ENCODE assay signal across 13 cellular contexts in the genomic region with DNA sequence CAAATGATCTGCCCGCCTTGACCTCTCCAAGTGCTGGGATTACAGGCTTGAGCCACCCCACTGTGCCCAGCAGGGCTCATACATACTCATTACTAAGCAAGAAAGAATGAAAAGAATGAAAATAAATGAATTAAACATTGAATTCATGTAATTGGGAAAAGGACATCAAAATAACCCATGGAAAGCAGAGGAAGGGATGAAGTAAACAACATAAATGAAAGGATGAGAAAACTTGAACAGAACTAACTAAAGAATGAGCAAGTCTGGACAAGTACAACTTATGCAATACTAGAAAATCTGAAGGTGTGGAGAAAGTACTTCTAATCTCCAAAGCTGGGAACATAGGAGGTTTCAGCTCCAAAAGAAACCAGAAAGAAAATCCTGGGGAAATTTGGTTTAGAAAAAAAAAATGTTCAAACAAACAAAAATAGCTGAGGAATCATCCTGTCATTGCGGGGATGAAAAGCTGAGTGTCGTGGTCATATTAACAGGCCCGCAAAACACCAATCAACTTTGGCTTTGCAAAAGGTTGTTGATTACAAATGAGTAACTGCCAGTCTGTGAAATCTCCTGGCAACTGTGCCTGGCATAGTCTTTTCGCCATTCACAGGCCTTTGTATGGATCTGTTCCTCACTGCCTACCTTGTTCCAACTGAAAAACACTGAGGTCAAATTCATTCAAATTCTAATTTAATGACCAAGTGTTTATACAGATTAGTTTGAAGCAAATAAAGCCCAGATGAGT. TPM values are rescaled to one million over a fixed set of nuclear protein-coding genes. Genes with fewer than 3 reads are reported as not detected.
A peak's percentile ranks its signal among the peaks of the same experiment; 100 is the strongest.
DNase-seq lines count a peak whose midpoint lies in the region; ATAC-seq, FAIRE-seq and TF ChIP-seq lines count a peak whose summit lies in the region.
"Had no signal": no experiment of that assay in that cellular context is flagged by ENCODE, and none has a peak within 500 bp of the region (broad histone marks: within the 10 kb centered on the region; RNA-seq: fewer than 3 reads in every experiment).

No MANE protein-coding gene starts in this region.

- H3K9ac ChIP-seq in HepG2 (ENCODE audit: insufficient read depth, low read depth, low read length) (no peak overlapping the region), keratinocyte (ENCODE audit: control insufficient read depth, extremely low read depth, insufficient read depth, low read length) (peak overlapping the region; percentile 33)
- H3K9ac ChIP-seq: KMS-11 had no signal

- DNase-seq in HepG2 (ENCODE audit: low spot score) = no peak
- DNase-seq in right lobe of liver = no peak
- no peak for DNase-seq in activated B cell treated with CpG ODN at 0.5 μM for 24 hours
- DNase-seq in keratinocyte (ENCODE audit: low read depth, low spot score) = no peak
- no peak for DNase-seq in H7
- no peak for DNase-seq in activated naive CD4-positive, alpha-beta T cell treated with anti-CD3 and anti-CD28 coated beads, Interleukin-2, amount 10 ng/mL, durations not matched to agents 7 days and 5 days
- no peak for DNase-seq in thyroid gland
- DNase-seq: glutamatergic neuron, NCI-H2081 treated with DMSO at 0.1 percent for 48 hours, OCI-M1, upper lobe of left lung had no signal

- ATAC-seq in HepG2 = no peak
- ATAC-seq in right lobe of liver = no peak
- ATAC-seq in activated B cell treated with CpG ODN at 0.5 μM for 24 hours (ENCODE audit: low read depth) = no peak
- ATAC-seq in GM18517 (IDR thresholded peaks at IDR 0.05; ENCODE audit: unreplicated experiment) = no peak

- H3K27me3 Mint-ChIP-seq in activated B cell treated with CpG ODN at 0.5 μM for 24 hours = no peaks in the 10 kb centered on the region
- H3K27me3 Mint-ChIP-seq in activated naive CD4-positive, alpha-beta T cell treated with anti-CD3 and anti-CD28 coated beads, Interleukin-2, amount 10 ng/mL, durations not matched to agents 7 days and 5 days = no peaks in the 10 kb centered on the region

- H3K27me3 ChIP-seq in HepG2 (ENCODE audit: control insufficient read depth in 1 of 2, insufficient read depth in 2 of 2, low read length in 2 of 2) (no peaks in the 10 kb centered on the region), right lobe of liver (no peaks in the 10 kb centered on the region), keratinocyte (ENCODE audit: control insufficient read depth, extremely low read depth, insufficient read depth, low read length) (no peaks in the 10 kb centered on the region), H7 (ENCODE audit: control insufficient read depth, insufficient read depth, low read length) (no peaks in the 10 kb centered on the region), thyroid gland (no peaks in the 10 kb centered on the region)
- H3K27me3 ChIP-seq: upper lobe of left lung had no signal

- TF ChIP-seq EP300 in HepG2 (IDR thresholded peaks at IDR 0.05; ENCODE audit: low read depth in 2 of 2, low read length in 2 of 2) (no peak), HepG2 (CRISPR knock-in tag; IDR thresholded peaks at IDR 0.05; ENCODE audit: borderline replicate concordance) (no peak)

- TF ChIP-seq POLR2A in HepG2 (IDR thresholded peaks at IDR 0.05; ENCODE audit: insufficient read depth in 1 of 2, low read depth in 2 of 2, low read length in 2 of 2) (no peak), right lobe of liver (IDR thresholded peaks at IDR 0.05) (no peak), thyroid gland (IDR thresholded peaks at IDR 0.05) (no peak)

- H2AFZ ChIP-seq in HepG2 (ENCODE audit: low read length) (no peak overlapping the region), keratinocyte (ENCODE audit: control insufficient read depth, low read length) (peak overlapping the region; percentile 56)

- H3K36me3 Mint-ChIP-seq in activated B cell treated with CpG ODN at 0.5 μM for 24 hours (ENCODE audit: low read depth) = peaks cover 4% of the 10 kb centered on the region
- peaks cover 10% of the 10 kb centered on the region for H3K36me3 Mint-ChIP-seq in activated naive CD4-positive, alpha-beta T cell treated with anti-CD3 and anti-CD28 coated beads, Interleukin-2, amount 10 ng/mL, durations not matched to agents 7 days and 5 days

- no TSS peak for BruUV-seq in HepG2 (replicated peaks; lab: Mats Ljungman, UMichigan)

- H3K4me2 ChIP-seq in HepG2 (ENCODE audit: low read depth, low read length) (no peak overlapping the region), keratinocyte (ENCODE audit: control insufficient read depth, extremely low read depth, insufficient read depth, low read depth, low read length) (peak overlapping the region; percentile 78)
- H3K4me2 ChIP-seq: KMS-11 had no signal

- no peak for TF ChIP-seq RAD21 in HepG2 (CRISPR knock-in tag; IDR thresholded peaks at IDR 0.05)

- H3K27ac ChIP-seq in HepG2 (ENCODE audit: extremely low read length, insufficient read depth, low read length) = no peak overlapping the region
- H3K27ac ChIP-seq in right lobe of liver = no peak overlapping the region
- peak overlapping the region; percentile 88 for H3K27ac ChIP-seq in keratinocyte (ENCODE audit: control insufficient read depth, insufficient read depth, low read length)
- H3K27ac ChIP-seq in thyroid gland = no peak overlapping the region
- H3K27ac ChIP-seq: KMS-11 had no signal

- H3K36me3 ChIP-seq in HepG2 (replicated peaks in 1 of 2; ENCODE audit: control insufficient read depth in 1 of 2, insufficient read depth in 2 of 2, low read length in 2 of 2) = no peaks in the 10 kb centered on the region
- H3K36me3 ChIP-seq in right lobe of liver = no peaks in the 10 kb centered on the region
- H3K36me3 ChIP-seq in keratinocyte (ENCODE audit: control insufficient read depth in 2 of 2, extremely low read depth in 1 of 2, insufficient read depth in 2 of 2, low read length in 2 of 2) = no peaks in the 10 kb centered on the region
- no peaks in the 10 kb centered on the region for H3K36me3 ChIP-seq in H7 (replicated peaks; ENCODE audit: control insufficient read depth, insufficient read depth, low read length)
- H3K36me3 ChIP-seq in thyroid gland = no peaks in the 10 kb centered on the region
- H3K36me3 ChIP-seq: upper lobe of left lung had no signal

- FAIRE-seq in HepG2 (lab: Jason Lieb, UNC) (peak; percentile 8), keratinocyte (lab: Jason Lieb, UNC) (peak; percentile 56)

- CTCF ChIA-PET in HepG2 (lab: Yijun Ruan, JAX; ENCODE audit: low intra/inter-chr PET ratio, low total read pairs) (no interaction called here), activated B cell treated with CpG ODN at 0.5 μM for 24 hours (lab: Charles Lee) (no interaction called here)
- CTCF ChIA-PET in activated naive CD4-positive, alpha-beta T cell treated with anti-CD3 and anti-CD28 coated beads, Interleukin-2, amount 10 ng/mL, durations not matched to agents 7 days and 5 days (lab: Charles Lee) = interaction anchor here (0.9 to 2.8 kb wide), 2 partner anchors 10 to 697 kb away, joined by 3 to 10 read pairs; no protein-coding TSS in a partner anchor

- peak overlapping the region; percentile 25 for H3K27ac Mint-ChIP-seq in activated B cell treated with CpG ODN at 0.5 μM for 24 hours
- no peak overlapping the region for H3K27ac Mint-ChIP-seq in activated naive CD4-positive, alpha-beta T cell treated with anti-CD3 and anti-CD28 coated beads, Interleukin-2, amount 10 ng/mL, durations not matched to agents 7 days and 5 days

- H3K9me3 Mint-ChIP-seq in activated B cell treated with CpG ODN at 0.5 μM for 24 hours = no peaks in the 10 kb centered on the region
- H3K9me3 Mint-ChIP-seq in activated naive CD4-positive, alpha-beta T cell treated with anti-CD3 and anti-CD28 coated beads, Interleukin-2, amount 10 ng/mL, durations not matched to agents 7 days and 5 days = no peaks in the 10 kb centered on the region

- no peak overlapping the region for H3K4me3 Mint-ChIP-seq in activated B cell treated with CpG ODN at 0.5 μM for 24 hours
- H3K4me3 Mint-ChIP-seq in activated naive CD4-positive, alpha-beta T cell treated with anti-CD3 and anti-CD28 coated beads, Interleukin-2, amount 10 ng/mL, durations not matched to agents 7 days and 5 days = no peak overlapping the region

- H3K4me3 ChIP-seq in HepG2 (replicated peaks in 1 of 3; ENCODE audit: insufficient read depth in 1 of 3, low read depth in 2 of 3, low read length in 3 of 3) = no peak overlapping the region
- H3K4me3 ChIP-seq in right lobe of liver = no peak overlapping the region
- H3K4me3 ChIP-seq in keratinocyte (ENCODE audit: control insufficient read depth in 2 of 3, extremely low read depth in 1 of 3, insufficient read depth in 2 of 3, low read depth in 1 of 3, low read length in 3 of 3) = peak overlapping the region in 1 of 3 experiments; percentile 16
- no peak overlapping the region for H3K4me3 ChIP-seq in H7 (ENCODE audit: insufficient read depth, low read depth, low read length)
- H3K4me3 ChIP-seq in thyroid gland (replicated peaks in 1 of 3) = no peak overlapping the region
- H3K4me3 ChIP-seq: upper lobe of left lung had no signal

- POLR2A ChIA-PET in HepG2 (lab: Yijun Ruan, JAX) (interaction anchor here (1.7 kb wide), 1 partner anchor 64 kb away, joined by 7 read pairs; a partner anchor contains a TSS), activated B cell treated with CpG ODN at 0.5 μM for 24 hours (lab: Charles Lee) (interaction anchor here (0.9 to 2.5 kb wide), 2 partner anchors 49 to 243 kb away, joined by 3 to 6 read pairs; a partner anchor contains a TSS)

- in situ Hi-C loops in HepG2 (cut with HindIII; ENCODE audit: extremely low pct_ligation_motif_present, low pct_unique_long_range_greater_than_20kb) = no loop called here

- no peak for TF ChIP-seq CTCF in HepG2 (CRISPR knock-in tag; IDR thresholded peaks at IDR 0.05)
- TF ChIP-seq CTCF in right lobe of liver (IDR thresholded peaks at IDR 0.05) = no peak
- no peak for TF ChIP-seq CTCF in activated B cell treated with CpG ODN at 0.5 μM for 24 hours (IDR thresholded peaks at IDR 0.05)
- no peak for TF ChIP-seq CTCF in keratinocyte (optimal IDR thresholded peaks at IDR 0.05 in 1 of 3, IDR thresholded peaks at IDR 0.05 in 1 of 3, conservative IDR thresholded peaks at IDR 0.05 in 1 of 3; ENCODE audit: extremely low read depth in 1 of 3, insufficient read depth in 2 of 3, low read length in 3 of 3)
- TF ChIP-seq CTCF in thyroid gland (IDR thresholded peaks at IDR 0.05) = no peak

- intact Hi-C loops in HepG2 (cut with micrococcal nuclease; ENCODE audit: unreplicated experiment) = loop anchor here (5.0 kb wide), 1 partner anchor 36 kb away; no protein-coding TSS in a partner anchor
- intact Hi-C loops in right lobe of liver (cut with DNase I) = loop anchor here in 1 of 2 donors (10.0 kb wide), 1 partner anchor 79 kb away; a partner anchor contains a TSS
- intact Hi-C loops in activated B cell treated with CpG ODN at 0.5 μM for 24 hours (cut with micrococcal nuclease) = loop anchor here (5.0 to 10.0 kb wide), 4 partner anchors 141 to 694 kb away; a partner anchor contains a TSS
- intact Hi-C loops in thyroid gland (cut with DNase I) = no loop called here

- H3K79me2 ChIP-seq in HepG2 (ENCODE audit: insufficient read depth, low read length) (peaks cover 21% of the 10 kb centered on the region), keratinocyte (ENCODE audit: control insufficient read depth, insufficient read depth, low read length) (peaks cover 24% of the 10 kb centered on the region)

- H3K4me1 Mint-ChIP-seq in activated B cell treated with CpG ODN at 0.5 μM for 24 hours = peaks cover 24% of the 10 kb centered on the region
- peaks cover 27% of the 10 kb centered on the region for H3K4me1 Mint-ChIP-seq in activated naive CD4-positive, alpha-beta T cell treated with anti-CD3 and anti-CD28 coated beads, Interleukin-2, amount 10 ng/mL, durations not matched to agents 7 days and 5 days

- H3K9me1 ChIP-seq in keratinocyte (ENCODE audit: control insufficient read depth, extremely low read depth, insufficient read depth, low read length) = no peaks in the 10 kb centered on the region

- H3K4me1 ChIP-seq in HepG2 (ENCODE audit: insufficient read depth, low read length) (peaks cover 19% of the 10 kb centered on the region), right lobe of liver (peaks cover 0 to 4% (median 0%) of the 10 kb centered on the region in 4 donors), keratinocyte (ENCODE audit: control insufficient read depth, extremely low read depth, insufficient read depth, low read length) (peaks cover 23% of the 10 kb centered on the region), thyroid gland (peaks cover 7 to 18% of the 10 kb centered on the region in 2 donors)

- no peaks in the 10 kb centered on the region for H3K9me3 ChIP-seq in HepG2 (ENCODE audit: low read length)
- H3K9me3 ChIP-seq in right lobe of liver = no peaks in the 10 kb centered on the region
- H3K9me3 ChIP-seq in keratinocyte (ENCODE audit: control insufficient read depth, low read depth, low read length) = no peaks in the 10 kb centered on the region
- H3K9me3 ChIP-seq in thyroid gland = no peaks in the 10 kb centered on the region
- H3K9me3 ChIP-seq: upper lobe of left lung had no signal

- H4K20me1 ChIP-seq in HepG2 (ENCODE audit: insufficient read depth, low read length) (peaks cover 12% of the 10 kb centered on the region), keratinocyte (ENCODE audit: control insufficient read depth, extremely low read depth, insufficient read depth, low read length) (no peaks in the 10 kb centered on the region)

- dilution Hi-C loops in keratinocyte (cut with MboI; ENCODE audit: extremely low pct_ligation_motif_present, low sequenced_read_pairs) = no loop called here

- whole genome bisulfite sequencing in HepG2 (ENCODE audit: low lambda C conversion rate) = 74% methylated on average over 5 of the region's 5 CpGs
- WGBS in right lobe of liver (ENCODE audit: insufficient coverage, low coverage, low lambda C conversion rate, missing lambda C conversion rate) = 39% methylated on average over 5 of the region's 5 CpGs
- WGBS in thyroid gland, 2 donors = 79 to 88% methylated on average over 5 of the region's 5 CpGs

RNA-seq across cellular contexts. Expression of a gene that starts 2.3 kb away (rescaled TPM):
- 109 and 153 TPM in 2 replicates for total RNA-seq in HepG2 (2016; rRNA removed; fragmentation: Illumina TruSeq; extraction: Trizol)
- total RNA-seq in HepG2 (2016; cell fraction: cytosol; rRNA removed; fragmentation: Illumina TruSeq; extraction: Trizol; ENCODE audit: low read depth) = 16.7 and 23.9 TPM in 2 replicates
- total RNA-seq in HepG2 (2016; cell fraction: insoluble cytoplasmic fraction; rRNA removed; fragmentation: Illumina TruSeq; extraction: Trizol) = 110 and 144 TPM in 2 replicates
- 101 and 104 TPM in 2 replicates for total RNA-seq in HepG2 (2016; cell fraction: membrane; rRNA removed; fragmentation: Illumina TruSeq; extraction: Trizol)
- total RNA-seq in HepG2 (2016; cell fraction: nucleus; rRNA removed; fragmentation: Illumina TruSeq; extraction: Trizol) = 61.8 and 62.9 TPM in 2 replicates
- polyA plus RNA-seq in HepG2 (2011; rRNA removed) = 65.1 and 76.8 TPM in 2 replicates
- 36.3 and 48.4 TPM in 2 replicates for polyA plus RNA-seq in HepG2 (2011; cell fraction: cytosol; rRNA removed)
- 25.4 and 34.0 TPM in 2 replicates for polyA plus RNA-seq in HepG2 (2011; cell fraction: nucleus; rRNA removed)
- polyA plus RNA-seq in HepG2 (2012) = 69.0 and 81.6 TPM in 2 replicates
- polyA plus RNA-seq in HepG2 (2016; cell fraction: cytosol; fragmentation: Illumina TruSeq; extraction: Trizol; ENCODE audit: low read depth) = 22.4 and 31.8 TPM in 2 replicates
- 189 TPM in 2 replicates for polyA plus RNA-seq in HepG2 (2016; cell fraction: insoluble cytoplasmic fraction; fragmentation: Illumina TruSeq; extraction: Trizol; ENCODE audit: low read depth)
- polyA plus RNA-seq in HepG2 (2016; cell fraction: membrane; fragmentation: Illumina TruSeq; extraction: Trizol; ENCODE audit: low read depth) = 89.4 and 100 TPM in 2 replicates
- polyA plus RNA-seq in HepG2 (2016; cell fraction: nucleus; fragmentation: Illumina TruSeq; extraction: Trizol; ENCODE audit: insufficient read depth, low read depth) = 119 and 121 TPM in 2 replicates
- 14.9 and 54.2 TPM in 2 replicates for polyA minus RNA-seq in HepG2 (2011; rRNA and poly(A)+ RNA removed; ENCODE audit: low replicate concordance)
- polyA minus RNA-seq in HepG2 (2011; cell fraction: cytosol; rRNA and poly(A)+ RNA removed) = 85.6 and 86.5 TPM in 2 replicates
- 61.7 and 75.2 TPM in 2 replicates for polyA minus RNA-seq in HepG2 (2011; cell fraction: nucleus; rRNA and poly(A)+ RNA removed)
- 100 to 1,000 TPM in 3 of 6 experiments, 10 to 100 TPM in 3; 72.4 to 131 (median 99.5) TPM for total RNA-seq in right lobe of liver
- 14.5 and 16.9 TPM in 2 replicates for total RNA-seq in activated B cell treated with CpG ODN at 0.5 μM for 24 hours
- 28.5 to 45.8 TPM (median 37.6 TPM) in 3 replicates for polyA plus RNA-seq in keratinocyte
- 21.6 TPM for polyA plus RNA-seq in keratinocyte (2011; ENCODE audit: low read depth)
- 37.0 and 60.6 TPM in 2 replicates for polyA plus RNA-seq in keratinocyte (2011; cell fraction: cytosol; rRNA removed)
- polyA plus RNA-seq in keratinocyte (2011; cell fraction: nucleus; rRNA removed) = 21.2 and 22.8 TPM in 2 replicates
- 32.1 and 40.5 TPM in 2 replicates for polyA plus RNA-seq in keratinocyte (2012; ENCODE audit: low replicate concordance)
- polyA minus RNA-seq in keratinocyte = 11.9 to 20.8 TPM (median 18.3 TPM) in 3 replicates
- polyA minus RNA-seq in keratinocyte (2011; cell fraction: cytosol; rRNA and poly(A)+ RNA removed) = 66.0 TPM
- polyA minus RNA-seq in keratinocyte (2011; cell fraction: nucleus; rRNA and poly(A)+ RNA removed) = 12.0 and 17.7 TPM in 2 replicates
- total RNA-seq in H7 (2014; rRNA removed; shearing (Covaris generic)) = 116 and 118 TPM in 2 replicates
- total RNA-seq in thyroid gland = 100 to 1,000 TPM in 1 of 4 donors, 10 to 100 TPM in 3; 90.1 to 101 (median 92.7) TPM

RNA-seq across cellular contexts. Expression of a gene that starts 49.4 kb away (rescaled TPM):
- 31.6 and 33.9 TPM in 2 replicates for total RNA-seq in HepG2 (2016; rRNA removed; fragmentation: Illumina TruSeq; extraction: Trizol)
- total RNA-seq in HepG2 (2016; cell fraction: cytosol; rRNA removed; fragmentation: Illumina TruSeq; extraction: Trizol; ENCODE audit: low read depth) = 47.2 and 49.8 TPM in 2 replicates
- total RNA-seq in HepG2 (2016; cell fraction: insoluble cytoplasmic fraction; rRNA removed; fragmentation: Illumina TruSeq; extraction: Trizol) = 32.4 and 35.1 TPM in 2 replicates
- total RNA-seq in HepG2 (2016; cell fraction: membrane; rRNA removed; fragmentation: Illumina TruSeq; extraction: Trizol) = 31.7 and 32.8 TPM in 2 replicates
- 28.3 and 32.7 TPM in 2 replicates for total RNA-seq in HepG2 (2016; cell fraction: nucleus; rRNA removed; fragmentation: Illumina TruSeq; extraction: Trizol)
- 22.3 and 25.9 TPM in 2 replicates for polyA plus RNA-seq in HepG2 (2011; rRNA removed)
- 16.4 and 27.5 TPM in 2 replicates for polyA plus RNA-seq in HepG2 (2011; cell fraction: cytosol; rRNA removed)
- 21.0 and 22.1 TPM in 2 replicates for polyA plus RNA-seq in HepG2 (2011; cell fraction: nucleus; rRNA removed)
- polyA plus RNA-seq in HepG2 (2012) = 18.3 and 18.7 TPM in 2 replicates
- polyA plus RNA-seq in HepG2 (2016; cell fraction: cytosol; fragmentation: Illumina TruSeq; extraction: Trizol; ENCODE audit: low read depth) = 3.6 and 6.7 TPM in 2 replicates
- polyA plus RNA-seq in HepG2 (2016; cell fraction: insoluble cytoplasmic fraction; fragmentation: Illumina TruSeq; extraction: Trizol; ENCODE audit: low read depth) = 32.9 and 39.4 TPM in 2 replicates
- 8.3 and 8.4 TPM in 2 replicates for polyA plus RNA-seq in HepG2 (2016; cell fraction: membrane; fragmentation: Illumina TruSeq; extraction: Trizol; ENCODE audit: low read depth)
- 33.7 and 36.4 TPM in 2 replicates for polyA plus RNA-seq in HepG2 (2016; cell fraction: nucleus; fragmentation: Illumina TruSeq; extraction: Trizol; ENCODE audit: insufficient read depth, low read depth)
- polyA minus RNA-seq in HepG2 (2011; rRNA and poly(A)+ RNA removed; ENCODE audit: low replicate concordance) = 32.3 and 35.4 TPM in 2 replicates
- 11.1 and 16.9 TPM in 2 replicates for polyA minus RNA-seq in HepG2 (2011; cell fraction: cytosol; rRNA and poly(A)+ RNA removed)
- 66.7 and 69.2 TPM in 2 replicates for polyA minus RNA-seq in HepG2 (2011; cell fraction: nucleus; rRNA and poly(A)+ RNA removed)
- total RNA-seq in right lobe of liver = 100 to 1,000 TPM in 1 of 6 experiments, 10 to 100 TPM in 5; 20.2 to 108 (median 63.4) TPM
- 23.9 and 26.0 TPM in 2 replicates for total RNA-seq in activated B cell treated with CpG ODN at 0.5 μM for 24 hours
- 13.7 to 21.0 TPM (median 16.6 TPM) in 3 replicates for polyA plus RNA-seq in keratinocyte
- polyA plus RNA-seq in keratinocyte (2011; ENCODE audit: low read depth) = 21.1 TPM
- polyA plus RNA-seq in keratinocyte (2011; cell fraction: cytosol; rRNA removed) = 18.2 and 21.6 TPM in 2 replicates
- 29.8 and 32.5 TPM in 2 replicates for polyA plus RNA-seq in keratinocyte (2011; cell fraction: nucleus; rRNA removed)
- 15.4 and 23.0 TPM in 2 replicates for polyA plus RNA-seq in keratinocyte (2012; ENCODE audit: low replicate concordance)
- polyA minus RNA-seq in keratinocyte = 20.6 to 25.4 TPM (median 22.2 TPM) in 3 replicates
- polyA minus RNA-seq in keratinocyte (2011; cell fraction: cytosol; rRNA and poly(A)+ RNA removed) = 9.0 TPM
- polyA minus RNA-seq in keratinocyte (2011; cell fraction: nucleus; rRNA and poly(A)+ RNA removed) = 15.4 and 18.4 TPM in 2 replicates
- total RNA-seq in H7 (2014; rRNA removed; shearing (Covaris generic)) = 16.6 and 25.6 TPM in 2 replicates
- total RNA-seq in thyroid gland = 10 to 100 TPM; 15.6 to 29.3 (median 18.3) TPM
